9 cellular contexts compared by ENCODE assay signal in genomic region chr20:57048027-57048869, GRCh38.
DNase-seq lines count a peak whose midpoint lies in the region; ATAC-seq and TF ChIP-seq lines count a peak whose summit lies in the region.
"Had no signal": no experiment of that assay in that cellular context is flagged by ENCODE, and none has a peak within 500 bp of the region (broad histone marks: within the 10 kb centered on the region; RNA-seq: fewer than 3 reads in every experiment).

No MANE protein-coding gene starts in this region.

- peaks cover 12 to 19% (median 15%) of the 10 kb centered on the region in 10 experiments for H3K4me1 ChIP-seq in BLaER1 treated with 17β-estradiol and CSF1 and Interleukin-3, amounts not matched to agents 10 nM and 100 nM
- H3K4me1 ChIP-seq in Peyer's patch, result peaks cover 0 to 11% (median 0%) of the 10 kb centered on the region in 4 donors
- peaks cover 0 to 17% (median 9%) of the 10 kb centered on the region in 4 donors for H3K4me1 ChIP-seq in esophagus muscularis mucosa

- H3K9me3 ChIP-seq in BLaER1 treated with 17β-estradiol and CSF1 and Interleukin-3, amounts not matched to agents 10 nM and 100 nM (replicated peaks in 1 of 11), result peaks cover 3 to 6% (median 5%) of the 10 kb centered on the region in 11 experiments; a peak in 16 of 22 replicates
- H3K9me3 ChIP-seq in Peyer's patch (no peaks in the 10 kb centered on the region), esophagus muscularis mucosa (peaks cover 0 to 3% (median 0%) of the 10 kb centered on the region in 4 donors)
- H3K9me3 ChIP-seq: tibial artery had no signal

- TF ChIP-seq EP300 in esophagus muscularis mucosa (IDR thresholded peaks at IDR 0.05), result no peak

- H3K27me3 ChIP-seq in BLaER1 treated with 17β-estradiol and CSF1 and Interleukin-3, amounts not matched to agents 10 nM and 100 nM, result peaks cover 0 to 5% (median 3%) of the 10 kb centered on the region in 11 experiments; a peak in 12 of 22 replicates
- H3K27me3 ChIP-seq in Peyer's patch, result no peaks in the 10 kb centered on the region
- H3K27me3 ChIP-seq in esophagus muscularis mucosa, result no peaks in the 10 kb centered on the region

- H3K4me2 ChIP-seq in BLaER1 treated with 17β-estradiol and CSF1 and Interleukin-3, amounts not matched to agents 10 nM and 100 nM, result peak overlapping the region; percentile 47 to 74 (median 60)

- no peaks in the 10 kb centered on the region for H3K36me3 ChIP-seq in BLaER1 treated with 17β-estradiol and CSF1 and Interleukin-3, amounts not matched to agents 10 nM and 100 nM
- H3K36me3 ChIP-seq in Peyer's patch, result no peaks in the 10 kb centered on the region
- H3K36me3 ChIP-seq in esophagus muscularis mucosa, result no peaks in the 10 kb centered on the region
- H3K36me3 ChIP-seq: tibial artery had no signal

- WGBS in esophagus muscularis mucosa, result 64% methylated on average over 13 of the region's 14 CpGs

- ATAC-seq in GM18868 (IDR thresholded peaks at IDR 0.05; ENCODE audit: unreplicated experiment) (peak; percentile 53), GM19455 (IDR thresholded peaks at IDR 0.05; ENCODE audit: unreplicated experiment) (no peak), GM18520 (IDR thresholded peaks at IDR 0.05; ENCODE audit: unreplicated experiment) (no peak)

- no peak overlapping the region for H3K4me3 ChIP-seq in BLaER1 treated with 17β-estradiol and CSF1 and Interleukin-3, amounts not matched to agents 10 nM and 100 nM
- no peak overlapping the region for H3K4me3 ChIP-seq in Peyer's patch
- no peak overlapping the region for H3K4me3 ChIP-seq in esophagus muscularis mucosa
- H3K4me3 ChIP-seq: tibial artery had no signal

- peak overlapping the region in 1 of 11 experiments; percentile 2; a peak in 1 of 22 replicates for H3K9ac ChIP-seq in BLaER1 treated with 17β-estradiol and CSF1 and Interleukin-3, amounts not matched to agents 10 nM and 100 nM

- intact Hi-C loops in esophagus muscularis mucosa (cut with DNase I), result loop anchor here (5.0 kb wide), 1 partner anchor 496 kb away; no protein-coding TSS in a partner anchor

- 0 out of 22 replicates have a peak overlapping the region, but pooled peaks of 1 of the 11 experiments have one; percentile 31 for H3K27ac ChIP-seq in BLaER1 treated with 17β-estradiol and CSF1 and Interleukin-3, amounts not matched to agents 10 nM and 100 nM
- H3K27ac ChIP-seq in Peyer's patch (no peak overlapping the region), esophagus muscularis mucosa (replicated peaks in 1 of 4) (no peak overlapping the region)
- H3K27ac ChIP-seq: tibial artery had no signal

- TF ChIP-seq CTCF in Peyer's patch (IDR thresholded peaks at IDR 0.05) (peak in 4 of 6 experiments; percentile 34 to 55 (median 47)), esophagus muscularis mucosa (IDR thresholded peaks at IDR 0.05) (peak; percentile 50 to 66 (median 51))

- no peaks in the 10 kb centered on the region for H4K20me1 ChIP-seq in BLaER1 treated with 17β-estradiol and CSF1 and Interleukin-3, amounts not matched to agents 10 nM and 100 nM

- TF ChIP-seq POLR2A in Peyer's patch (IDR thresholded peaks at IDR 0.05) (no peak), esophagus muscularis mucosa (IDR thresholded peaks at IDR 0.05; ENCODE audit: low read depth) (no peak)

- peak in 1 of 3 donors; percentile 49 for DNase-seq in Peyer's patch
- DNase-seq in esophagus muscularis mucosa (ENCODE audit: extremely low spot score), result no peak
- DNase-seq in retina, result peak; percentile 38
- no peak for DNase-seq in Ammon's horn (ENCODE audit: low spot score)
